In genomic region chr7:74178632-74179031, GRCh38 we compare ENCODE assay signal across 11 cellular contexts. TPM values are rescaled to one million over a fixed set of nuclear protein-coding genes. Genes with fewer than 3 reads are reported as not detected.
DNase-seq lines count a peak whose midpoint lies in the region; ATAC-seq and TF ChIP-seq lines count a peak whose summit lies in the region.
"Had no signal": no experiment of that assay in that cellular context is flagged by ENCODE, and none has a peak within 500 bp of the region (broad histone marks: within the 10 kb centered on the region; RNA-seq: fewer than 3 reads in every experiment).

No MANE protein-coding gene starts in this region.

- 31 to 54% (median 33%) methylated on average over 9 of the region's 9 CpGs for WGBS in psoas muscle, 3 donors

- H3K4me3 ChIP-seq in GM12865 (ENCODE audit: low read depth, low read length) = no peak overlapping the region
- peak overlapping the region; percentile 11; the same call in 1 of the 2 replicates for H3K4me3 ChIP-seq in OCI-LY3 (ENCODE audit: low read length)
- no peak overlapping the region for H3K4me3 ChIP-seq in epithelial cell of esophagus (ENCODE audit: low read length)
- peak overlapping the region; percentile 40 for H3K4me3 ChIP-seq in psoas muscle
- H3K4me3 ChIP-seq: tibial artery had no signal

- no peak overlapping the region for H2AFZ ChIP-seq in OCI-LY3 (ENCODE audit: low read depth, low read length)

- intact Hi-C loops in psoas muscle (cut with DNase I) = no loop called here

- H3K9ac ChIP-seq in OCI-LY3 (ENCODE audit: low read length) = peak overlapping the region; percentile 6; the same call in 1 of the 2 replicates

- H3K27me3 ChIP-seq in OCI-LY3 (ENCODE audit: low read depth, low read length) (no peaks in the 10 kb centered on the region), psoas muscle (ENCODE audit: insufficient read depth in 3 of 3, low read length in 2 of 3) (no peaks in the 10 kb centered on the region)
- H3K27me3 ChIP-seq: tibial artery had no signal

- H3K9me3 ChIP-seq in OCI-LY3 (ENCODE audit: insufficient read depth, low read length) (no peaks in the 10 kb centered on the region), psoas muscle (no peaks in the 10 kb centered on the region)
- H3K9me3 ChIP-seq: tibial artery had no signal

- peak; percentile 30 for DNase-seq in GM12865 (ENCODE audit: low read depth)
- peak; percentile 39 for DNase-seq in epithelial cell of esophagus (ENCODE audit: low read depth)
- no peak for DNase-seq in psoas muscle
- no peak for DNase-seq in NCI-H526 treated with DMSO at 0.1 percent for 48 hours (lab: John Stamatoyannopoulos, UW)
- no peak for DNase-seq in NCI-H128 (lab: John Stamatoyannopoulos, UW; ENCODE audit: unreplicated experiment)
- DNase-seq in DMS79 treated with DMSO at 0.1 percent for 48 hours (lab: John Stamatoyannopoulos, UW) = no peak
- DNase-seq: activated naive CD4-positive, alpha-beta T cell treated with Interleukin-2 at 50 U/mL for 16 hours; retina; tibial artery had no signal

- H3K27ac ChIP-seq in OCI-LY3 (ENCODE audit: low read length) = peak overlapping the region; percentile 67
- peak overlapping the region; percentile 74 for H3K27ac ChIP-seq in psoas muscle
- H3K27ac ChIP-seq: tibial artery had no signal

- H3K4me1 ChIP-seq in OCI-LY3 (ENCODE audit: low read length) (peaks cover 46% of the 10 kb centered on the region), psoas muscle (peaks cover 84% of the 10 kb centered on the region)

- peaks cover 57% of the 10 kb centered on the region for H3K36me3 ChIP-seq in OCI-LY3 (replicated peaks; ENCODE audit: low read depth, low read length)
- peaks cover 0 to 26% of the 10 kb centered on the region in 2 donors for H3K36me3 ChIP-seq in psoas muscle (ENCODE audit: insufficient read depth in 1 of 2, low read depth in 1 of 2)

- no peak for ATAC-seq in psoas muscle
- ATAC-seq: Right ventricle myocardium inferior had no signal

- peaks cover 99% of the 10 kb centered on the region for H3K79me2 ChIP-seq in OCI-LY3 (ENCODE audit: low read length)

- no peak for TF ChIP-seq CTCF in GM12865 (IDR thresholded peaks at IDR 0.05; ENCODE audit: insufficient read depth, low read depth, low read length, missing control alignments)
- no peak for TF ChIP-seq CTCF in OCI-LY3 (IDR thresholded peaks at IDR 0.05; ENCODE audit: low read depth, low read length)
- TF ChIP-seq CTCF in epithelial cell of esophagus (IDR thresholded peaks at IDR 0.05; ENCODE audit: insufficient read depth, low read depth, low read length, missing control alignments) = no peak
- TF ChIP-seq CTCF in psoas muscle (IDR thresholded peaks at IDR 0.05) = no peak

- H4K20me1 ChIP-seq in OCI-LY3 (ENCODE audit: insufficient read depth, low read length) = peaks cover 89% of the 10 kb centered on the region

- H3K4me2 ChIP-seq in OCI-LY3 (ENCODE audit: low read length) = peak overlapping the region; percentile 43

RNA-seq across cellular contexts. Expression of gene EIF4H, which starts 4.5 kb away (rescaled TPM):
- total RNA-seq in psoas muscle = 100 to 1,000 TPM; 223 to 327 (median 284) TPM
- 100 to 1,000 TPM; 196 to 263 (median 221) TPM for polyA plus RNA-seq in psoas muscle

RNA-seq across cellular contexts. Expression of gene LAT2, which starts 31.2 kb away (rescaled TPM):
- 1 to 10 TPM; 1.9 to 3.3 (median 2.7) TPM for total RNA-seq in psoas muscle
- polyA plus RNA-seq in psoas muscle = 1 to 10 TPM; 1.2 to 3.4 (median 2.9) TPM

Comparison
In these comparisons a context has a peak if more than half of its experiments do, and no peak if none do; other contexts are left out.
1. DNase-seq: peak in GM12865 (single experiment) and epithelial cell of esophagus (single experiment); none in psoas muscle (0 of 2), NCI-H526 treated with DMSO at 0.1 percent for 48 hours (single experiment), NCI-H128 (single experiment) and DMS79 treated with DMSO at 0.1 percent for 48 hours (single experiment).
2. H3K4me3 ChIP-seq: peak in OCI-LY3 (single experiment) and psoas muscle (single experiment); none in GM12865 (single experiment) and epithelial cell of esophagus (single experiment).